Comparison of ENCODE assay signal across 15 cellular contexts in the genomic region with DNA sequence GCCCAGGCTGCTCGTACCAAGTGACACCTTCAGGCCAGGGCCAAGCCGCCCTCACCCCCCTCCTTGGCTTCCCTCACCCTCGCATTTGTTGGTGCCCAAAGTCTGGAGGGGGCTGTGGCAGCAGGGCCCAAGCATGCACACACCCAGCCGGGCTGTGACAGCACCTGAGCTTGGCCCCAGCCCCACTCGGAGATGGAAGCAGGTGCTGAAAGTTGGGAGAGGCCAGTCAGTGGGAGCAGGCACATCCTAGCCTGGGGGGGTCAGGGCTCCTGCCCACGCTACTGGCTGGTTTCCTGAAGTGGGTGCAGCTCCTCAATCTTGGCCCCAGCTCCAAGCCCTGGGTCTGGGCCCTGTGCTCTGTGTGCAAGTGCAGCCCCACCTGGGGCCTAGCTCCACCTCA.
A peak's percentile ranks its signal among the peaks of the same experiment; 100 is the strongest.
DNase-seq lines count a peak whose midpoint lies in the region; ATAC-seq, FAIRE-seq and TF ChIP-seq lines count a peak whose summit lies in the region.
"Had no signal": no experiment of that assay in that cellular context is flagged by ENCODE, and none has a peak within 500 bp of the region (broad histone marks: within the 10 kb centered on the region; RNA-seq: fewer than 3 reads in every experiment).

No MANE protein-coding gene starts in this region.

- no peak for TF ChIP-seq POLR2A in IMR-90 (IDR thresholded peaks at IDR 0.05; ENCODE audit: low read depth, low read length)
- no peak for TF ChIP-seq POLR2A in spleen (IDR thresholded peaks at IDR 0.05)

- H3K27ac ChIP-seq in IMR-90 (ENCODE audit: insufficient read depth, low read length) (no peak overlapping the region), kidney (ENCODE audit: low read depth in 2 of 2, low read length in 2 of 2) (no peak overlapping the region), spleen (no peak overlapping the region), upper lobe of right lung (no peak overlapping the region)
- H3K27ac ChIP-seq: C4-2B had no signal

- H3K9me3 ChIP-seq in IMR-90 (ENCODE audit: control insufficient read depth, insufficient read depth, low read length), result no peaks in the 10 kb centered on the region
- H3K9me3 ChIP-seq in kidney (ENCODE audit: control insufficient read depth in 1 of 2, low read length in 2 of 2), result no peaks in the 10 kb centered on the region
- no peaks in the 10 kb centered on the region for H3K9me3 ChIP-seq in spleen
- H3K9me3 ChIP-seq in upper lobe of right lung, result no peaks in the 10 kb centered on the region
- H3K9me3 ChIP-seq: HAP-1 had no signal

- no peak for FAIRE-seq in kidney (lab: Jason Lieb, UNC)
- FAIRE-seq: A204.1, GM12878, GM18507 had no signal

- H3K79me1 ChIP-seq in IMR-90 (ENCODE audit: low read depth in 1 of 2, low read length in 2 of 2), result no peaks in the 10 kb centered on the region

- no peak overlapping the region for H3K18ac ChIP-seq in IMR-90 (ENCODE audit: low read depth, low read length)

- H4K91ac ChIP-seq in IMR-90 (ENCODE audit: insufficient read depth, low read depth, low read length), result no peak overlapping the region

- dilution Hi-C loops in IMR-90 (cut with HindIII; ENCODE audit: low sequenced_read_pairs, unreplicated experiment), result no loop called here

- TF ChIP-seq CTCF in IMR-90 (conservative IDR thresholded peaks at IDR 0.05; ENCODE audit: low read depth, low read length) (no peak), kidney (IDR thresholded peaks at IDR 0.05; ENCODE audit: borderline replicate concordance, extremely low read depth, insufficient read depth) (no peak), spleen (IDR thresholded peaks at IDR 0.05 in 8 of 11, conservative IDR thresholded peaks at IDR 0.05 in 3 of 11) (no peak), upper lobe of right lung (IDR thresholded peaks at IDR 0.05) (no peak)

- H3K4ac ChIP-seq in IMR-90 (ENCODE audit: low read depth, low read length), result no peak overlapping the region

- no peak overlapping the region for H3K14ac ChIP-seq in IMR-90 (replicated peaks; ENCODE audit: low read depth, low read length)

- no TSS peak for BruUV-seq in IMR-90 (replicated peaks; lab: Mats Ljungman, UMichigan)

- peaks cover 2% of the 10 kb centered on the region; the same call in 1 of the 2 replicates for H3K4me1 ChIP-seq in IMR-90 (ENCODE audit: control insufficient read depth, insufficient read depth, low read length)
- H3K4me1 ChIP-seq in kidney (ENCODE audit: control insufficient read depth in 1 of 2, insufficient read depth in 1 of 2, low read depth in 1 of 2, low read length in 2 of 2), result no peaks in the 10 kb centered on the region
- no peaks in the 10 kb centered on the region for H3K4me1 ChIP-seq in spleen
- no peaks in the 10 kb centered on the region for H3K4me1 ChIP-seq in upper lobe of right lung

- TF ChIP-seq RAD21 in IMR-90 (IDR thresholded peaks at IDR 0.05; ENCODE audit: low read length), result no peak

- H2AFZ ChIP-seq in IMR-90 (replicated peaks; ENCODE audit: low read length, poor library complexity), result peak overlapping the region; percentile 68
- H2AFZ ChIP-seq: GM23338 had no signal

- POLR2A ChIA-PET in IMR-90 (lab: Charles Lee; ENCODE audit: unreplicated experiment), result no interaction called here

- no peak overlapping the region for H4K5ac ChIP-seq in IMR-90 (ENCODE audit: low read depth, low read length)

- H3K27me3 ChIP-seq in IMR-90 (ENCODE audit: control insufficient read depth, insufficient read depth, low read length) (no peaks in the 10 kb centered on the region), spleen (replicated peaks in 1 of 7) (peaks cover 0 to 4% (median 0%) of the 10 kb centered on the region in 7 donors), upper lobe of right lung (no peaks in the 10 kb centered on the region)

- DNase-seq in IMR-90, result no peak
- peak; percentile 46 for DNase-seq in kidney
- peak; percentile 69 for DNase-seq in spleen
- DNase-seq in upper lobe of right lung, result no peak
- DNase-seq in HT-29 (ENCODE audit: low spot score), result no peak
- DNase-seq in T1000 (lab: John Stamatoyannopoulos, UW), result no peak
- no peak for DNase-seq in OCI-M1 (lab: John Stamatoyannopoulos, UW)
- DNase-seq: CD4-positive, alpha-beta memory T cell; DMS79 had no signal

- CTCF ChIA-PET in IMR-90 (lab: Yijun Ruan, JAX), result no interaction called here

- H3K4me3 ChIP-seq in IMR-90 (ENCODE audit: insufficient read depth, low read depth, low read length) (no peak overlapping the region), kidney (ENCODE audit: low read length in 2 of 2) (no peak overlapping the region), spleen (no peak overlapping the region), upper lobe of right lung (no peak overlapping the region)
- H3K4me3 ChIP-seq: GM12878, GM23338, HAP-1 had no signal

- no peak overlapping the region for H3K9ac ChIP-seq in IMR-90 (ENCODE audit: low read depth, low read length)
- no peak overlapping the region for H3K9ac ChIP-seq in kidney (ENCODE audit: low read length in 2 of 2)

- ATAC-seq in IMR-90 (ENCODE audit: low read depth) (no peak), upper lobe of right lung (peak; percentile 34)
- ATAC-seq: GM12878, GM23338 had no signal

- H3K23ac ChIP-seq in IMR-90 (ENCODE audit: low read depth, low read length), result no peak overlapping the region

- no peaks in the 10 kb centered on the region for H3K9me1 ChIP-seq in IMR-90 (ENCODE audit: insufficient read depth, low read length)

- H2BK120ac ChIP-seq in IMR-90 (ENCODE audit: low read depth, low read length), result no peak overlapping the region

- H3K56ac ChIP-seq in IMR-90 (ENCODE audit: extremely low read depth, insufficient read depth, low read length), result no peak overlapping the region

- no peak overlapping the region for H2BK20ac ChIP-seq in IMR-90 (ENCODE audit: low read depth, low read length)

- H2BK15ac ChIP-seq in IMR-90 (ENCODE audit: low read depth, low read length), result no peak overlapping the region

- 100% methylated on average over 2 of the region's 6 CpGs; no CpG with 5 or more reads in 1 of the 2 experiments for WGBS in IMR-90 (ENCODE audit: extremely low coverage in 2 of 2, insufficient read length in 1 of 2), 2 experiments
- 83 to 89% (median 84%) methylated on average over 5 to 6 of the region's 6 CpGs for WGBS in spleen, 5 donors

- intact Hi-C loops in IMR-90 (cut with micrococcal nuclease) (no loop called here), kidney (cut with DNase I) (no loop called here), spleen (cut with DNase I; ENCODE audit: low total_unique reads) (no loop called here), upper lobe of right lung (cut with DNase I) (no loop called here)

- no peak overlapping the region for H2AK9ac ChIP-seq in IMR-90 (replicated peaks; ENCODE audit: low read depth, low read length, poor library complexity)

- H2BK5ac ChIP-seq in IMR-90 (ENCODE audit: low read depth, low read length, poor library complexity, severe bottlenecking), result no peak overlapping the region

- no peak overlapping the region for H4K8ac ChIP-seq in IMR-90 (ENCODE audit: low read depth in 2 of 2, low read length in 2 of 2)

- H4K20me1 ChIP-seq in IMR-90 (ENCODE audit: insufficient read depth, low read length), result no peaks in the 10 kb centered on the region

- in situ Hi-C loops in IMR-90 (cut with MboI; ENCODE audit: low sequenced_read_pairs), result no loop called here

- H3K4me2 ChIP-seq in IMR-90 (ENCODE audit: low read depth, low read length), result no peak overlapping the region
- H3K4me2 ChIP-seq: GM23338 had no signal

- H3K36me3 ChIP-seq in IMR-90 (ENCODE audit: control insufficient read depth, insufficient read depth, low read length) (no peaks in the 10 kb centered on the region), kidney (ENCODE audit: control insufficient read depth in 1 of 2, insufficient read depth in 2 of 2, low read length in 2 of 2) (no peaks in the 10 kb centered on the region), spleen (no peaks in the 10 kb centered on the region), upper lobe of right lung (no peaks in the 10 kb centered on the region)
- H3K36me3 ChIP-seq: HAP-1 had no signal

- H2AK5ac ChIP-seq in IMR-90 (ENCODE audit: low read depth, low read length), result no peak overlapping the region

TF ChIP-seq in IMR-90, 13 proteins besides CTCF, POLR2A, EP300 and RAD21:
- no peak for TF ChIP-seq MXI1 (IDR thresholded peaks at IDR 0.05; ENCODE audit: borderline replicate concordance, low read depth, low read length)
- no peak for TF ChIP-seq BHLHE40 (IDR thresholded peaks at IDR 0.05; ENCODE audit: low read depth, low read length)
- TF ChIP-seq, protein P1, sequence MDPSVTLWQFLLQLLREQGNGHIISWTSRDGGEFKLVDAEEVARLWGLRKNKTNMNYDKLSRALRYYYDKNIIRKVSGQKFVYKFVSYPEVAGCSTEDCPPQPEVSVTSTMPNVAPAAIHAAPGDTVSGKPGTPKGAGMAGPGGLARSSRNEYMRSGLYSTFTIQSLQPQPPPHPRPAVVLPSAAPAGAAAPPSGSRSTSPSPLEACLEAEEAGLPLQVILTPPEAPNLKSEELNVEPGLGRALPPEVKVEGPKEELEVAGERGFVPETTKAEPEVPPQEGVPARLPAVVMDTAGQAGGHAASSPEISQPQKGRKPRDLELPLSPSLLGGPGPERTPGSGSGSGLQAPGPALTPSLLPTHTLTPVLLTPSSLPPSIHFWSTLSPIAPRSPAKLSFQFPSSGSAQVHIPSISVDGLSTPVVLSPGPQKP (IDR thresholded peaks at IDR 0.05; ENCODE audit: borderline replicate concordance, low read depth, low read length), result no peak
- no peak for TF ChIP-seq MAZ (IDR thresholded peaks at IDR 0.05; ENCODE audit: borderline replicate concordance, low read depth, low read length)

Comparison
In these comparisons a context has a peak if more than half of its experiments do, and no peak if none do; other contexts are left out.
1. DNase-seq: peak in kidney (single experiment) and spleen (single experiment); none in IMR-90 (single experiment), upper lobe of right lung (single experiment), HT-29 (single experiment), T1000 (single experiment) and OCI-M1 (single experiment).